Comparison of ENCODE assay signal across 11 cellular contexts in genomic region chr1:159752135-159752580, GRCh38. TPM values are rescaled to one million over a fixed set of nuclear protein-coding genes. Genes with fewer than 3 reads are reported as not detected.
DNase-seq lines count a peak whose midpoint lies in the region; ATAC-seq and TF ChIP-seq lines count a peak whose summit lies in the region.
"Had no signal": no experiment of that assay in that cellular context is flagged by ENCODE, and none has a peak within 500 bp of the region (broad histone marks: within the 10 kb centered on the region; RNA-seq: fewer than 3 reads in every experiment).

No MANE protein-coding gene starts in this region.

- H3K27ac ChIP-seq in GM23248 (peak overlapping the region; percentile 40; the same call in 1 of the 2 replicates), colonic mucosa (no peak overlapping the region), stomach (peak overlapping the region in 2 of 5 donors; percentile 1 to 47), testis (no peak overlapping the region)

- no peaks in the 10 kb centered on the region for H3K9me2 ChIP-seq in GM23248 (ENCODE audit: insufficient read depth)

- in situ Hi-C loops in GM23248 (cut with MboI) = no loop called here

- H3K27me3 ChIP-seq in GM23248 (replicated peaks; ENCODE audit: insufficient read depth) (no peaks in the 10 kb centered on the region), colonic mucosa (no peaks in the 10 kb centered on the region), stomach (no peaks in the 10 kb centered on the region), testis (no peaks in the 10 kb centered on the region)

- H3K4me3 ChIP-seq in GM23248 = no peak overlapping the region
- H3K4me3 ChIP-seq in colonic mucosa = no peak overlapping the region
- no peak overlapping the region for H3K4me3 ChIP-seq in stomach
- H3K4me3 ChIP-seq in testis = no peak overlapping the region

- peak overlapping the region; percentile 7 for H3K4me2 ChIP-seq in GM23248 (ENCODE audit: unreplicated experiment)

- H3K79me2 ChIP-seq in GM23248 (ENCODE audit: insufficient read depth) = no peaks in the 10 kb centered on the region

- H3K9me3 ChIP-seq in GM23248 (ENCODE audit: low read depth) = no peaks in the 10 kb centered on the region
- no peaks in the 10 kb centered on the region for H3K9me3 ChIP-seq in colonic mucosa
- H3K9me3 ChIP-seq in stomach = no peaks in the 10 kb centered on the region
- no peaks in the 10 kb centered on the region for H3K9me3 ChIP-seq in testis

- WGBS in GM23248 (ENCODE audit: low coverage in 1 of 2, low lambda C conversion rate in 2 of 2, missing lambda C conversion rate in 2 of 2), 2 experiments = 1 to 2% methylated on average over 4 of the region's 4 CpGs
- WGBS in stomach, 5 donors = 59 to 68% (median 65%) methylated on average over 4 of the region's 4 CpGs
- 52 to 55% methylated on average over 4 of the region's 4 CpGs for WGBS in testis, 2 donors

- ATAC-seq in left colon (peak; percentile 33), HG03159 (IDR thresholded peaks at IDR 0.05; ENCODE audit: unreplicated experiment) (no peak), HG03097 (IDR thresholded peaks at IDR 0.05; ENCODE audit: low FRiP score, unreplicated experiment) (no peak)
- ATAC-seq: activated T-cell treated with anti-CD3 and anti-CD28 coated beads, Interleukin-2, amount 50 U/mL, for 72 hours; stimulated activated naive CD8-positive, alpha-beta T cell treated with anti-CD3 and anti-CD28 coated beads, Interleukin-15, Interleukin-2, amounts not matched to agents 100 U/mL and 50 U/mL, for 24 hours had no signal

- H3F3A ChIP-seq in GM23248 (ENCODE audit: insufficient read depth) = no peaks in the 10 kb centered on the region

- TF ChIP-seq CTCF in colonic mucosa (IDR thresholded peaks at IDR 0.05) (no peak), stomach (IDR thresholded peaks at IDR 0.05) (no peak), testis (IDR thresholded peaks at IDR 0.05) (no peak)

- 0 out of 2 replicates have a peak overlapping the region, but pooled peaks have one; percentile 15 for H2AFZ ChIP-seq in GM23248

- no peaks in the 10 kb centered on the region for H3K36me3 ChIP-seq in GM23248 (ENCODE audit: low read depth)
- H3K36me3 ChIP-seq in colonic mucosa = no peaks in the 10 kb centered on the region
- no peaks in the 10 kb centered on the region for H3K36me3 ChIP-seq in stomach
- H3K36me3 ChIP-seq in testis (ENCODE audit: low read depth, missing control alignments) = no peaks in the 10 kb centered on the region

- H3K4me1 ChIP-seq in GM23248 (ENCODE audit: insufficient read depth) (no peaks in the 10 kb centered on the region; the same call in 1 of the 2 replicates), colonic mucosa (no peaks in the 10 kb centered on the region), stomach (no peaks in the 10 kb centered on the region), testis (no peaks in the 10 kb centered on the region)

- DNase-seq in GM23248 = peak; percentile 72
- peak; percentile 38 for DNase-seq in colonic mucosa
- DNase-seq in left colon = peak; percentile 9 to 57
- DNase-seq in stomach = no peak
- no peak for DNase-seq in testis
- no peak for DNase-seq in RPMI8226
- DNase-seq: activated T-cell treated with anti-CD3 and anti-CD28 coated beads, Interleukin-2, amount 50 U/mL, for 72 hours; MV-4-11; stimulated activated naive CD8-positive, alpha-beta T cell treated with anti-CD3 and anti-CD28 coated beads, Interleukin-15, Interleukin-2, amounts not matched to agents 100 U/mL and 50 U/mL, for 24 hours had no signal

- TF ChIP-seq POLR2A in stomach (IDR thresholded peaks at IDR 0.05) (no peak), testis (IDR thresholded peaks at IDR 0.05) (no peak)

- H4K20me1 ChIP-seq in GM23248 (ENCODE audit: insufficient read depth) = no peaks in the 10 kb centered on the region

- intact Hi-C loops in colonic mucosa (cut with DNase I) = no loop called here
- intact Hi-C loops in left colon (cut with DNase I, micrococcal nuclease) = no loop called here
- intact Hi-C loops in stomach (cut with DNase I; ENCODE audit: low total_unique reads) = no loop called here
- intact Hi-C loops in testis (cut with DNase I; ENCODE audit: low total_unique reads) = no loop called here

- TF ChIP-seq EP300 in stomach (IDR thresholded peaks at IDR 0.05) = peak; percentile 70

- no peak overlapping the region for H3K9ac ChIP-seq in GM23248
- no peak overlapping the region for H3K9ac ChIP-seq in colonic mucosa (ENCODE audit: low read depth in 2 of 2, low read length in 2 of 2)

RNA-seq across cellular contexts. Expression of gene DUSP23, which starts 28.6 kb away (rescaled TPM):
- total RNA-seq in GM23248 (2014; rRNA removed; shearing (Covaris generic)) = 32.6 and 33.8 TPM in 2 replicates
- polyA plus RNA-seq in GM23248 (2016; fragmentation: Nextera tagmentation; extraction: Ambion mirVana) = 51.4 and 52.1 TPM in 2 replicates
- total RNA-seq in colonic mucosa = 10 to 100 TPM; 43.3 to 50.4 TPM
- 10 to 100 TPM; 48.1 to 56.9 TPM for total RNA-seq in left colon
- total RNA-seq in stomach = 10 to 100 TPM in 3 of 5 donors, 1 to 10 TPM in 1, not detected in 1; 3.6 to 84.3 (median 27.2) TPM
- 100 to 1,000 TPM in 1 of 3 donors, 10 to 100 TPM in 2; 80.7 to 107 (median 86.5) TPM for polyA plus RNA-seq in stomach
- 10 to 100 TPM; 38.3 to 51.0 TPM for total RNA-seq in testis
- polyA plus RNA-seq in testis (ENCODE audit: insufficient read depth, low read depth, low replicate concordance) = 26.2 TPM

RNA-seq across cellular contexts. Expression of gene CRP, which starts 37.8 kb away (rescaled TPM):
- not detected in 2 replicates for total RNA-seq in GM23248 (2014; rRNA removed; shearing (Covaris generic))
- polyA plus RNA-seq in GM23248 (2016; fragmentation: Nextera tagmentation; extraction: Ambion mirVana) (not detected in 2 replicates), stomach (under 1 TPM in 1 of 3 donors, not detected in 2; 0.10 TPM), testis (ENCODE audit: insufficient read depth, low read depth, low replicate concordance) (0.74 TPM)
- total RNA-seq in colonic mucosa (1 to 10 TPM in 1 of 2 donors, not detected in 1; 1.9 TPM), left colon (not detected), stomach (not detected), testis (under 1 TPM; 0.16 to 0.37 TPM)
- total RNA-seq: activated T-cell treated with anti-CD3 and anti-CD28 coated beads, Interleukin-2, amount 50 U/mL, for 72 hours had no signal

RNA-seq across cellular contexts. Expression of gene FCRL6, which starts 50.0 kb away (rescaled TPM):
- not detected in 2 replicates for total RNA-seq in GM23248 (2014; rRNA removed; shearing (Covaris generic))
- polyA plus RNA-seq in GM23248 (2016; fragmentation: Nextera tagmentation; extraction: Ambion mirVana) = not detected in 2 replicates
- total RNA-seq in colonic mucosa = not detected
- total RNA-seq in left colon = under 1 TPM in 1 of 2 donors, not detected in 1; 0.14 TPM
- not detected for total RNA-seq in stomach
- not detected for polyA plus RNA-seq in stomach
- total RNA-seq in testis = under 1 TPM in 1 of 2 donors, not detected in 1; 0.56 TPM
- polyA plus RNA-seq in testis (ENCODE audit: insufficient read depth, low read depth, low replicate concordance) = 1.3 TPM

Comparison
In these comparisons a context has a peak if more than half of its experiments do, and no peak if none do; other contexts are left out.
1. DNase-seq: peak in GM23248 (single experiment), colonic mucosa (single experiment) and left colon (2 of 2); none in stomach (single experiment), testis (single experiment) and RPMI8226 (single experiment).